ENCODE assay signal across 8 cellular contexts in genomic region chr7:30285531-30286284, GRCh38. TPM values are rescaled to one million over a fixed set of nuclear protein-coding genes. Genes with fewer than 3 reads are reported as not detected.
A peak's percentile ranks its signal among the peaks of the same experiment; 100 is the strongest.
DNase-seq lines count a peak whose midpoint lies in the region; ATAC-seq, FAIRE-seq and TF ChIP-seq lines count a peak whose summit lies in the region.

No MANE protein-coding gene starts in this region.

- H3K27ac Mint-ChIP-seq in brain = peak overlapping the region; percentile 77 to 95 (median 85)

- BruUV-seq in IMR-90 (replicated peaks; lab: Mats Ljungman, UMichigan) = no TSS peak

- in situ Hi-C loops in IMR-90 (cut with MboI; ENCODE audit: low sequenced_read_pairs) = no loop called here

- no peak for TF ChIP-seq POLR2A in IMR-90 (IDR thresholded peaks at IDR 0.05; ENCODE audit: low read depth, low read length)

- no peak overlapping the region for H3K4ac ChIP-seq in IMR-90 (ENCODE audit: low read depth, low read length)

- no peaks in the 10 kb centered on the region for H3K36me3 ChIP-seq in IMR-90 (ENCODE audit: control insufficient read depth, insufficient read depth, low read length)
- no peaks in the 10 kb centered on the region for H3K36me3 ChIP-seq in kidney (ENCODE audit: control insufficient read depth in 1 of 2, insufficient read depth in 2 of 2, low read length in 2 of 2)

- POLR2A ChIA-PET in IMR-90 (lab: Charles Lee; ENCODE audit: unreplicated experiment) = no interaction called here

- no peak overlapping the region for H3K56ac ChIP-seq in IMR-90 (ENCODE audit: extremely low read depth, insufficient read depth, low read length)

- intact Hi-C loops in IMR-90 (cut with micrococcal nuclease) = loop anchor here (2.0 to 5.0 kb wide), 2 partner anchors 62 to 127 kb away; no protein-coding TSS in a partner anchor
- intact Hi-C loops in kidney (cut with DNase I) = no loop called here

- no peak overlapping the region for H2AK5ac ChIP-seq in IMR-90 (ENCODE audit: low read depth, low read length)

- ATAC-seq in GM21381 (IDR thresholded peaks at IDR 0.05; ENCODE audit: unreplicated experiment) (peak; percentile 9), IMR-90 (ENCODE audit: low read depth) (peak; percentile 2; the same call in 1 of the 2 replicates)

- FAIRE-seq in kidney (lab: Jason Lieb, UNC) = no peak

- no peak overlapping the region for H3K18ac ChIP-seq in IMR-90 (ENCODE audit: low read depth, low read length)

- no peak overlapping the region for H2BK5ac ChIP-seq in IMR-90 (ENCODE audit: low read depth, low read length, poor library complexity, severe bottlenecking)

- TF ChIP-seq CTCF in IMR-90 (conservative IDR thresholded peaks at IDR 0.05; ENCODE audit: low read depth, low read length) = no peak
- TF ChIP-seq CTCF in brain (conservative IDR thresholded peaks at IDR 0.05) = no peak
- no peak for TF ChIP-seq CTCF in kidney (IDR thresholded peaks at IDR 0.05; ENCODE audit: borderline replicate concordance, extremely low read depth, insufficient read depth)

- peak overlapping the region; percentile 72 for H2AFZ ChIP-seq in IMR-90 (replicated peaks; ENCODE audit: low read length, poor library complexity)

- no peak overlapping the region for H2BK15ac ChIP-seq in IMR-90 (ENCODE audit: low read depth, low read length)

- no peak overlapping the region for H2BK20ac ChIP-seq in IMR-90 (ENCODE audit: low read depth, low read length)

- dilution Hi-C loops in IMR-90 (cut with HindIII; ENCODE audit: low sequenced_read_pairs, unreplicated experiment) = no loop called here

- H3K9me3 Mint-ChIP-seq in brain = peaks cover 0 to 5% (median 0%) of the 10 kb centered on the region in 5 experiments

- H3K9me3 ChIP-seq in IMR-90 (ENCODE audit: control insufficient read depth, insufficient read depth, low read length) (no peaks in the 10 kb centered on the region), kidney (ENCODE audit: control insufficient read depth in 1 of 2, low read length in 2 of 2) (no peaks in the 10 kb centered on the region)

- H3K27ac ChIP-seq in IMR-90 (ENCODE audit: insufficient read depth, low read length) = 0 out of 2 replicates have a peak overlapping the region, but pooled peaks have one; percentile 2
- H3K27ac ChIP-seq in kidney (ENCODE audit: low read depth in 2 of 2, low read length in 2 of 2) = peak overlapping the region; percentile 96 to 98

- H3K14ac ChIP-seq in IMR-90 (replicated peaks; ENCODE audit: low read depth, low read length) = no peak overlapping the region

- DNase-seq in D341Med (ENCODE audit: low spot score) (peak; percentile 73), IMR-90 (peak; percentile 46), T-helper 9 cell (peak; percentile 24), kidney (peak; percentile 82), occipital lobe (lab: John Stamatoyannopoulos, UW) (no peak)
- DNase-seq in stimulated activated CD4-positive, alpha-beta T cell treated with anti-CD3 and anti-CD28 coated beads, Interleukin-15, amount 100 ng/mL, for 48 hours (ENCODE audit: low read depth in 2 of 2) = peak; percentile 40 to 48

- no peak for TF ChIP-seq RAD21 in IMR-90 (IDR thresholded peaks at IDR 0.05; ENCODE audit: low read length)

- CTCF ChIA-PET in IMR-90 (lab: Yijun Ruan, JAX) = no interaction called here

- 0 out of 2 replicates have a peak, but pooled peaks cover 2% of the 10 kb centered on the region for H3K27me3 ChIP-seq in IMR-90 (ENCODE audit: control insufficient read depth, insufficient read depth, low read length)

- H3K36me3 Mint-ChIP-seq in brain = no peaks in the 10 kb centered on the region

- H3K4me1 Mint-ChIP-seq in brain = peaks cover 51% of the 10 kb centered on the region

- H4K5ac ChIP-seq in IMR-90 (ENCODE audit: low read depth, low read length) = no peak overlapping the region

- peak overlapping the region; percentile 95 for H3K4me2 ChIP-seq in IMR-90 (ENCODE audit: low read depth, low read length)

- no peak overlapping the region for H4K8ac ChIP-seq in IMR-90 (ENCODE audit: low read depth in 2 of 2, low read length in 2 of 2)

- H2AK9ac ChIP-seq in IMR-90 (replicated peaks; ENCODE audit: low read depth, low read length, poor library complexity) = peak overlapping the region; percentile 72

- no peaks in the 10 kb centered on the region for H4K20me1 ChIP-seq in IMR-90 (ENCODE audit: insufficient read depth, low read length)

- H3K23ac ChIP-seq in IMR-90 (ENCODE audit: low read depth, low read length) = peak overlapping the region; percentile 41

- H3K4me3 ChIP-seq in IMR-90 (ENCODE audit: insufficient read depth, low read depth, low read length) (peak overlapping the region; percentile 77), kidney (ENCODE audit: low read length in 2 of 2) (peak overlapping the region; percentile 76 to 91)

- H3K9me1 ChIP-seq in IMR-90 (ENCODE audit: insufficient read depth, low read length) = peaks cover 3% of the 10 kb centered on the region; the same call in 1 of the 2 replicates

- H3K4me1 ChIP-seq in IMR-90 (ENCODE audit: control insufficient read depth, insufficient read depth, low read length) (no peaks in the 10 kb centered on the region), kidney (ENCODE audit: control insufficient read depth in 1 of 2, insufficient read depth in 1 of 2, low read depth in 1 of 2, low read length in 2 of 2) (peaks cover 4 to 11% of the 10 kb centered on the region in 2 donors)

- H3K4me3 Mint-ChIP-seq in brain = peak overlapping the region; percentile 87 to 98 (median 93)

- H3K27me3 Mint-ChIP-seq in brain = peaks cover 4% of the 10 kb centered on the region

- H3K79me1 ChIP-seq in IMR-90 (ENCODE audit: low read depth in 1 of 2, low read length in 2 of 2) = no peaks in the 10 kb centered on the region

- H2BK120ac ChIP-seq in IMR-90 (ENCODE audit: low read depth, low read length) = no peak overlapping the region

- 1% methylated on average over 22 of the region's 79 CpGs; no CpG with 5 or more reads in 1 of the 2 experiments for WGBS in IMR-90 (ENCODE audit: extremely low coverage in 2 of 2, insufficient read length in 1 of 2), 2 experiments

- no peak overlapping the region for H4K91ac ChIP-seq in IMR-90 (ENCODE audit: insufficient read depth, low read depth, low read length)

- H3K9ac ChIP-seq in IMR-90 (ENCODE audit: low read depth, low read length) (peak overlapping the region; percentile 68), kidney (ENCODE audit: low read length in 2 of 2) (peak overlapping the region; percentile 77 to 94)

TF ChIP-seq in IMR-90, 13 proteins besides CTCF, POLR2A, EP300 and RAD21:
- no peak for TF ChIP-seq BHLHE40 (IDR thresholded peaks at IDR 0.05; ENCODE audit: low read depth, low read length)
- no peak for TF ChIP-seq RCOR1 (IDR thresholded peaks at IDR 0.05; ENCODE audit: insufficient replicate concordance, low read length)
- no peak for TF ChIP-seq MAZ (IDR thresholded peaks at IDR 0.05; ENCODE audit: borderline replicate concordance, low read depth, low read length)
- TF ChIP-seq SMC3 (IDR thresholded peaks at IDR 0.05; ENCODE audit: low read depth, low read length) = no peak
- no peak for TF ChIP-seq MXI1 (IDR thresholded peaks at IDR 0.05; ENCODE audit: borderline replicate concordance, low read depth, low read length)
- TF ChIP-seq RFX5 (IDR thresholded peaks at IDR 0.05; ENCODE audit: low read depth, low read length) = no peak
- no peak for TF ChIP-seq USF2 (IDR thresholded peaks at IDR 0.05; ENCODE audit: low read depth, low read length)
- TF ChIP-seq NFE2L2 (IDR thresholded peaks at IDR 0.05; ENCODE audit: low read depth, low read length) = no peak
- TF ChIP-seq CEBPB (IDR thresholded peaks at IDR 0.05; ENCODE audit: low read depth, low read length) = no peak
- no peak for TF ChIP-seq MAFK (IDR thresholded peaks at IDR 0.05; ENCODE audit: low read depth, low read length)
- no peak for TF ChIP-seq ELK1 (IDR thresholded peaks at IDR 0.05; ENCODE audit: borderline replicate concordance, low read depth, low read length)
- no peak for TF ChIP-seq CHD1 (IDR thresholded peaks at IDR 0.05; ENCODE audit: low read depth, low read length)
- no peak for TF ChIP-seq FOS (IDR thresholded peaks at IDR 0.05; ENCODE audit: low read depth, low read length)

RNA-seq across cellular contexts. Expression of gene ZNRF2, which starts 1.3 kb away (rescaled TPM):
- total RNA-seq in IMR-90 (2012; rRNA removed) (0.54 and 0.83 TPM in 2 replicates), kidney (32.2 TPM), occipital lobe (76.6 TPM)
- polyA plus RNA-seq in IMR-90 (2012; rRNA removed) (0.31 and 0.33 TPM in 2 replicates), brain (ENCODE audit: insufficient read depth, low read depth, low replicate concordance) (7.9 TPM), kidney (ENCODE audit: insufficient read depth, low read depth, low replicate concordance) (16.2 TPM)
- 0.12 and 0.34 TPM in 2 replicates for polyA plus RNA-seq in IMR-90 (2012; cell fraction: cytosol; rRNA removed)
- polyA plus RNA-seq in IMR-90 (2012; cell fraction: nucleus; rRNA removed; ENCODE audit: low replicate concordance) = 0.34 and 0.36 TPM in 2 replicates

Comparison
In these comparisons a context has a peak if more than half of its experiments do, and no peak if none do; other contexts are left out.
1. RNA of gene ZNRF2, which starts 1.3 kb away (total RNA-seq): 76.6 TPM in occipital lobe (single experiment) and 32.2 TPM in kidney (single experiment); 0.54 to 0.83 TPM in IMR-90; every median in the first group is over 10 times any median in the second.